Comparison of ENCODE assay signal across 1 cellular context in the genomic region with DNA sequence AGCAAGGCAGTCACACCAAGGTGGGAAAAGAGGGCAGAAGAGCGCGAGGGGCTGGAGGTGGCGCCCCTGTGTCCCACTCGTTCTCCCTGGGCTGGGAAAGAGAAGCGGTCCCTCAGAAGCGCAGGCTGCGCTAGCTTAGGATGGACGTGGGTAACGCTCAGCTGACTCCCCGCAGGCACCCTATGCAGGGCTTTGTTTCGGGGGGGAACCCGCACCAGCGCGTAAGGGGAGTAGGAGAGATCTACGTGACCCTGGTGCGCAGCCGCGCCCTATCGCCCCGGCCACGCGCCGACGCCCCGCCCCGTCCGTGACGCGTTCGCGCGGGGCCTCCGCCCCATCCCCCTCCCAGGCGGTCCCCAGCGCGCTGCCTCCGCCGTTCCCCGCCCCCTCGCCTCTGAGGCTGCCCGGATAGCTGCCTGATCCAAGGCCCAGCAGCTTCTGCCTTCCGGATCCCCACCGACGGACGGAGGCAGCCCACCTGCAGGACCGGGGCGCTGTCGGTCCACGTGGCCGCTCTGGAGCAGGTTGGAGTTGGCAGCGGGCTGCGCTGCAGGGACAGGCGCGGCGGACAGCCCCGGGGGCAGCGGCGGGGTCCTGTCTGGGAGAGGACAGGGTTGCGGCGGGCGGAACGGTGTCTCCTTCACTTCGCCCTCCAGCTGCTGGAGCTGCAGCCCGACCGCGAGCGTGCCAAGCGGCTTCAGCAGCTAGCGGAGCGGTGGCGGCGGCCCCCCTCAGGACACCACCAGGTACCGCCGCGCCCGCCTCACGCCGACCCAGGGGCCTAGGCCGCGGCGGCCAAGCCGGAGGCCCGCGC.
TF ChIP-seq lines count a peak whose summit lies in the region.

A gene with protein sequence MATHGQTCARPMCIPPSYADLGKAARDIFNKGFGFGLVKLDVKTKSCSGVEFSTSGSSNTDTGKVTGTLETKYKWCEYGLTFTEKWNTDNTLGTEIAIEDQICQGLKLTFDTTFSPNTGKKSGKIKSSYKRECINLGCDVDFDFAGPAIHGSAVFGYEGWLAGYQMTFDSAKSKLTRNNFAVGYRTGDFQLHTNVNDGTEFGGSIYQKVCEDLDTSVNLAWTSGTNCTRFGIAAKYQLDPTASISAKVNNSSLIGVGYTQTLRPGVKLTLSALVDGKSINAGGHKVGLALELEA (plus strand): TSS at position 604 of the 814 bp plus-strand sequence. CDS start 363 bp downstream, outside the sequence.

TF ChIP-seq in K562, 482 proteins besides CTCF, POLR2A, EP300 and RAD21 (continued from another document and continues in another):
- TF ChIP-seq, protein P1, sequence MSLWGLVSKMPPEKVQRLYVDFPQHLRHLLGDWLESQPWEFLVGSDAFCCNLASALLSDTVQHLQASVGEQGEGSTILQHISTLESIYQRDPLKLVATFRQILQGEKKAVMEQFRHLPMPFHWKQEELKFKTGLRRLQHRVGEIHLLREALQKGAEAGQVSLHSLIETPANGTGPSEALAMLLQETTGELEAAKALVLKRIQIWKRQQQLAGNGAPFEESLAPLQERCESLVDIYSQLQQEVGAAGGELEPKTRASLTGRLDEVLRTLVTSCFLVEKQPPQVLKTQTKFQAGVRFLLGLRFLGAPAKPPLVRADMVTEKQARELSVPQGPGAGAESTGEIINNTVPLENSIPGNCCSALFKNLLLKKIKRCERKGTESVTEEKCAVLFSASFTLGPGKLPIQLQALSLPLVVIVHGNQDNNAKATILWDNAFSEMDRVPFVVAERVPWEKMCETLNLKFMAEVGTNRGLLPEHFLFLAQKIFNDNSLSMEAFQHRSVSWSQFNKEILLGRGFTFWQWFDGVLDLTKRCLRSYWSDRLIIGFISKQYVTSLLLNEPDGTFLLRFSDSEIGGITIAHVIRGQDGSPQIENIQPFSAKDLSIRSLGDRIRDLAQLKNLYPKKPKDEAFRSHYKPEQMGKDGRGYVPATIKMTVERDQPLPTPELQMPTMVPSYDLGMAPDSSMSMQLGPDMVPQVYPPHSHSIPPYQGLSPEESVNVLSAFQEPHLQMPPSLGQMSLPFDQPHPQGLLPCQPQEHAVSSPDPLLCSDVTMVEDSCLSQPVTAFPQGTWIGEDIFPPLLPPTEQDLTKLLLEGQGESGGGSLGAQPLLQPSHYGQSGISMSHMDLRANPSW (CRISPR knock-in tag; IDR thresholded peaks at IDR 0.05): 0 out of 2 replicates have a peak, but pooled peaks have one; percentile 70
- TF ChIP-seq, protein P2, sequence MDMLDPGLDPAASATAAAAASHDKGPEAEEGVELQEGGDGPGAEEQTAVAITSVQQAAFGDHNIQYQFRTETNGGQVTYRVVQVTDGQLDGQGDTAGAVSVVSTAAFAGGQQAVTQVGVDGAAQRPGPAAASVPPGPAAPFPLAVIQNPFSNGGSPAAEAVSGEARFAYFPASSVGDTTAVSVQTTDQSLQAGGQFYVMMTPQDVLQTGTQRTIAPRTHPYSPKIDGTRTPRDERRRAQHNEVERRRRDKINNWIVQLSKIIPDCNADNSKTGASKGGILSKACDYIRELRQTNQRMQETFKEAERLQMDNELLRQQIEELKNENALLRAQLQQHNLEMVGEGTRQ (CRISPR knock-in tag; IDR thresholded peaks at IDR 0.05): no peak; the same call in 1 of the 2 replicates
- TF ChIP-seq, protein P3, sequence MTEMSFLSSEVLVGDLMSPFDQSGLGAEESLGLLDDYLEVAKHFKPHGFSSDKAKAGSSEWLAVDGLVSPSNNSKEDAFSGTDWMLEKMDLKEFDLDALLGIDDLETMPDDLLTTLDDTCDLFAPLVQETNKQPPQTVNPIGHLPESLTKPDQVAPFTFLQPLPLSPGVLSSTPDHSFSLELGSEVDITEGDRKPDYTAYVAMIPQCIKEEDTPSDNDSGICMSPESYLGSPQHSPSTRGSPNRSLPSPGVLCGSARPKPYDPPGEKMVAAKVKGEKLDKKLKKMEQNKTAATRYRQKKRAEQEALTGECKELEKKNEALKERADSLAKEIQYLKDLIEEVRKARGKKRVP (CRISPR knock-in tag; IDR thresholded peaks at IDR 0.05): no peak; the same call in 1 of the 2 replicates
- TF ChIP-seq SMARCE1 (IDR thresholded peaks at IDR 0.05): 0 out of 2 replicates have a peak, but pooled peaks have one; percentile 78
- TF ChIP-seq ARNT (IDR thresholded peaks at IDR 0.05): peak in 1 of 2 experiments; percentile 8; a peak in 1 of 4 replicates
- TF ChIP-seq KLF16 (IDR thresholded peaks at IDR 0.05): no peak
- TF ChIP-seq COPS2 (conservative IDR thresholded peaks at IDR 0.05): no peak
- TF ChIP-seq, protein P4, sequence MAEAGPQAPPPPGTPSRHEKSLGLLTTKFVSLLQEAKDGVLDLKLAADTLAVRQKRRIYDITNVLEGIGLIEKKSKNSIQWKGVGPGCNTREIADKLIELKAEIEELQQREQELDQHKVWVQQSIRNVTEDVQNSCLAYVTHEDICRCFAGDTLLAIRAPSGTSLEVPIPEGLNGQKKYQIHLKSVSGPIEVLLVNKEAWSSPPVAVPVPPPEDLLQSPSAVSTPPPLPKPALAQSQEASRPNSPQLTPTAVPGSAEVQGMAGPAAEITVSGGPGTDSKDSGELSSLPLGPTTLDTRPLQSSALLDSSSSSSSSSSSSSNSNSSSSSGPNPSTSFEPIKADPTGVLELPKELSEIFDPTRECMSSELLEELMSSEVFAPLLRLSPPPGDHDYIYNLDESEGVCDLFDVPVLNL (CRISPR knock-in tag; IDR thresholded peaks at IDR 0.05; ENCODE audit: low read depth): peak; percentile 17
- no peak; a peak in 3 of 4 replicates for TF ChIP-seq RCOR1 (IDR thresholded peaks at IDR 0.05; ENCODE audit: borderline replicate concordance in 1 of 2, low read depth in 2 of 2, low read length in 2 of 2)
- peak; percentile 67; the same call in 1 of the 2 replicates for TF ChIP-seq DPF2 (IDR thresholded peaks at IDR 0.05)
- TF ChIP-seq, protein P5, sequence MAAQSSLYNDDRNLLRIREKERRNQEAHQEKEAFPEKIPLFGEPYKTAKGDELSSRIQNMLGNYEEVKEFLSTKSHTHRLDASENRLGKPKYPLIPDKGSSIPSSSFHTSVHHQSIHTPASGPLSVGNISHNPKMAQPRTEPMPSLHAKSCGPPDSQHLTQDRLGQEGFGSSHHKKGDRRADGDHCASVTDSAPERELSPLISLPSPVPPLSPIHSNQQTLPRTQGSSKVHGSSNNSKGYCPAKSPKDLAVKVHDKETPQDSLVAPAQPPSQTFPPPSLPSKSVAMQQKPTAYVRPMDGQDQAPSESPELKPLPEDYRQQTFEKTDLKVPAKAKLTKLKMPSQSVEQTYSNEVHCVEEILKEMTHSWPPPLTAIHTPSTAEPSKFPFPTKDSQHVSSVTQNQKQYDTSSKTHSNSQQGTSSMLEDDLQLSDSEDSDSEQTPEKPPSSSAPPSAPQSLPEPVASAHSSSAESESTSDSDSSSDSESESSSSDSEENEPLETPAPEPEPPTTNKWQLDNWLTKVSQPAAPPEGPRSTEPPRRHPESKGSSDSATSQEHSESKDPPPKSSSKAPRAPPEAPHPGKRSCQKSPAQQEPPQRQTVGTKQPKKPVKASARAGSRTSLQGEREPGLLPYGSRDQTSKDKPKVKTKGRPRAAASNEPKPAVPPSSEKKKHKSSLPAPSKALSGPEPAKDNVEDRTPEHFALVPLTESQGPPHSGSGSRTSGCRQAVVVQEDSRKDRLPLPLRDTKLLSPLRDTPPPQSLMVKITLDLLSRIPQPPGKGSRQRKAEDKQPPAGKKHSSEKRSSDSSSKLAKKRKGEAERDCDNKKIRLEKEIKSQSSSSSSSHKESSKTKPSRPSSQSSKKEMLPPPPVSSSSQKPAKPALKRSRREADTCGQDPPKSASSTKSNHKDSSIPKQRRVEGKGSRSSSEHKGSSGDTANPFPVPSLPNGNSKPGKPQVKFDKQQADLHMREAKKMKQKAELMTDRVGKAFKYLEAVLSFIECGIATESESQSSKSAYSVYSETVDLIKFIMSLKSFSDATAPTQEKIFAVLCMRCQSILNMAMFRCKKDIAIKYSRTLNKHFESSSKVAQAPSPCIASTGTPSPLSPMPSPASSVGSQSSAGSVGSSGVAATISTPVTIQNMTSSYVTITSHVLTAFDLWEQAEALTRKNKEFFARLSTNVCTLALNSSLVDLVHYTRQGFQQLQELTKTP (IDR thresholded peaks at IDR 0.05; ENCODE audit: low read depth in 1 of 2, partially characterized antibody in 2 of 2): peak in 1 of 2 experiments; percentile 2
- TF ChIP-seq HSF4 (CRISPR knock-in tag; IDR thresholded peaks at IDR 0.05; ENCODE audit: borderline replicate concordance): no peak
- TF ChIP-seq, protein P6, sequence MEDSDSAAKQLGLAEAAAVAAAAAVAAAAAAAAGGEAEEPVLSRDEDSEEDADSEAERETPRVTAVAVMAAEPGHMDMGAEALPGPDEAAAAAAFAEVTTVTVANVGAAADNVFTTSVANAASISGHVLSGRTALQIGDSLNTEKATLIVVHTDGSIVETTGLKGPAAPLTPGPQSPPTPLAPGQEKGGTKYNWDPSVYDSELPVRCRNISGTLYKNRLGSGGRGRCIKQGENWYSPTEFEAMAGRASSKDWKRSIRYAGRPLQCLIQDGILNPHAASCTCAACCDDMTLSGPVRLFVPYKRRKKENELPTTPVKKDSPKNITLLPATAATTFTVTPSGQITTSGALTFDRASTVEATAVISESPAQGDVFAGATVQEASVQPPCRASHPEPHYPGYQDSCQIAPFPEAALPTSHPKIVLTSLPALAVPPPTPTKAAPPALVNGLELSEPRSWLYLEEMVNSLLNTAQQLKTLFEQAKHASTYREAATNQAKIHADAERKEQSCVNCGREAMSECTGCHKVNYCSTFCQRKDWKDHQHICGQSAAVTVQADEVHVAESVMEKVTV (CRISPR knock-in tag; IDR thresholded peaks at IDR 0.05): peak; percentile 18; the same call in 1 of the 2 replicates
- no peak for TF ChIP-seq ZNF311 (CRISPR knock-in tag; IDR thresholded peaks at IDR 0.05)
- no peak for TF ChIP-seq ATF1 (CRISPR knock-in tag; IDR thresholded peaks at IDR 0.05)
- TF ChIP-seq ATF1 (tag; IDR thresholded peaks at IDR 0.05): peak; percentile 96
- no peak for TF ChIP-seq HDAC8 (tag; IDR thresholded peaks at IDR 0.05)
- TF ChIP-seq, protein P7, sequence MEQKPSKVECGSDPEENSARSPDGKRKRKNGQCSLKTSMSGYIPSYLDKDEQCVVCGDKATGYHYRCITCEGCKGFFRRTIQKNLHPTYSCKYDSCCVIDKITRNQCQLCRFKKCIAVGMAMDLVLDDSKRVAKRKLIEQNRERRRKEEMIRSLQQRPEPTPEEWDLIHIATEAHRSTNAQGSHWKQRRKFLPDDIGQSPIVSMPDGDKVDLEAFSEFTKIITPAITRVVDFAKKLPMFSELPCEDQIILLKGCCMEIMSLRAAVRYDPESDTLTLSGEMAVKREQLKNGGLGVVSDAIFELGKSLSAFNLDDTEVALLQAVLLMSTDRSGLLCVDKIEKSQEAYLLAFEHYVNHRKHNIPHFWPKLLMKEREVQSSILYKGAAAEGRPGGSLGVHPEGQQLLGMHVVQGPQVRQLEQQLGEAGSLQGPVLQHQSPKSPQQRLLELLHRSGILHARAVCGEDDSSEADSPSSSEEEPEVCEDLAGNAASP (IDR thresholded peaks at IDR 0.05): no peak
- no peak for TF ChIP-seq PHF21A (IDR thresholded peaks at IDR 0.05; ENCODE audit: borderline replicate concordance, low read depth)
- no peak for TF ChIP-seq MYNN (IDR thresholded peaks at IDR 0.05)
- no peak for TF ChIP-seq MYNN (CRISPR knock-in tag; IDR thresholded peaks at IDR 0.05)
- no peak for TF ChIP-seq HMG20A (CRISPR knock-in tag; conservative IDR thresholded peaks at IDR 0.05)
- TF ChIP-seq CAMTA2 (CRISPR knock-in tag; conservative IDR thresholded peaks at IDR 0.05): peak; percentile 76; the same call in 1 of the 2 replicates
- peak; percentile 85 for TF ChIP-seq SAFB (IDR thresholded peaks at IDR 0.05; ENCODE audit: borderline replicate concordance, low read depth, low read length)
- TF ChIP-seq ILF3 (IDR thresholded peaks at IDR 0.05; ENCODE audit: borderline replicate concordance): peak; percentile 73; the same call in 1 of the 2 replicates
- no peak for TF ChIP-seq FOXJ3 (CRISPR knock-in tag; IDR thresholded peaks at IDR 0.05)
- no peak; a peak in 1 of 4 replicates for TF ChIP-seq SRF (CRISPR knock-in tag; IDR thresholded peaks at IDR 0.05)
- TF ChIP-seq ZNF507 (tag; conservative IDR thresholded peaks at IDR 0.05): no peak
- no peak for TF ChIP-seq MAFF (IDR thresholded peaks at IDR 0.05; ENCODE audit: low read length)
- TF ChIP-seq, protein P8, sequence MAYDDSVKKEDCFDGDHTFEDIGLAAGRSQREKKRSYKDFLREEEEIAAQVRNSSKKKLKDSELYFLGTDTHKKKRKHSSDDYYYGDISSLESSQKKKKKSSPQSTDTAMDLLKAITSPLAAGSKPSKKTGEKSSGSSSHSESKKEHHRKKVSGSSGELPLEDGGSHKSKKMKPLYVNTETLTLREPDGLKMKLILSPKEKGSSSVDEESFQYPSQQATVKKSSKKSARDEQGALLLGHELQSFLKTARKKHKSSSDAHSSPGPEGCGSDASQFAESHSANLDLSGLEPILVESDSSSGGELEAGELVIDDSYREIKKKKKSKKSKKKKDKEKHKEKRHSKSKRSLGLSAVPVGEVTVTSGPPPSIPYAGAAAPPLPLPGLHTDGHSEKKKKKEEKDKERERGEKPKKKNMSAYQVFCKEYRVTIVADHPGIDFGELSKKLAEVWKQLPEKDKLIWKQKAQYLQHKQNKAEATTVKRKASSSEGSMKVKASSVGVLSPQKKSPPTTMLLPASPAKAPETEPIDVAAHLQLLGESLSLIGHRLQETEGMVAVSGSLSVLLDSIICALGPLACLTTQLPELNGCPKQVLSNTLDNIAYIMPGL (CRISPR knock-in tag; IDR thresholded peaks at IDR 0.05): peak; percentile 54; the same call in 1 of the 2 replicates
- TF ChIP-seq KDM2B (CRISPR knock-in tag; IDR thresholded peaks at IDR 0.05): 0 out of 2 replicates have a peak, but pooled peaks have one; percentile 16
- TF ChIP-seq, protein P9, sequence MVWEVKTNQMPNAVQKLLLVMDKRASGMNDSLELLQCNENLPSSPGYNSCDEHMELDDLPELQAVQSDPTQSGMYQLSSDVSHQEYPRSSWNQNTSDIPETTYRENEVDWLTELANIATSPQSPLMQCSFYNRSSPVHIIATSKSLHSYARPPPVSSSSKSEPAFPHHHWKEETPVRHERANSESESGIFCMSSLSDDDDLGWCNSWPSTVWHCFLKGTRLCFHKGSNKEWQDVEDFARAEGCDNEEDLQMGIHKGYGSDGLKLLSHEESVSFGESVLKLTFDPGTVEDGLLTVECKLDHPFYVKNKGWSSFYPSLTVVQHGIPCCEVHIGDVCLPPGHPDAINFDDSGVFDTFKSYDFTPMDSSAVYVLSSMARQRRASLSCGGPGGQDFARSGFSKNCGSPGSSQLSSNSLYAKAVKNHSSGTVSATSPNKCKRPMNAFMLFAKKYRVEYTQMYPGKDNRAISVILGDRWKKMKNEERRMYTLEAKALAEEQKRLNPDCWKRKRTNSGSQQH (CRISPR knock-in tag; IDR thresholded peaks at IDR 0.05): peak; percentile 96
- TF ChIP-seq JUN (IDR thresholded peaks at IDR 0.05; ENCODE audit: borderline replicate concordance, low read depth, low read length): no peak
- peak; percentile 69; the same call in 1 of the 2 replicates for TF ChIP-seq JUN (CRISPR knock-in tag; IDR thresholded peaks at IDR 0.05; ENCODE audit: borderline replicate concordance)
- TF ChIP-seq KAT8 (IDR thresholded peaks at IDR 0.05; ENCODE audit: low read depth): no peak
- TF ChIP-seq SMARCC2 (IDR thresholded peaks at IDR 0.05; ENCODE audit: low read depth): no peak
- peak; percentile 91 for TF ChIP-seq SIN3B (IDR thresholded peaks at IDR 0.05; ENCODE audit: low read depth)
- TF ChIP-seq, protein P10, sequence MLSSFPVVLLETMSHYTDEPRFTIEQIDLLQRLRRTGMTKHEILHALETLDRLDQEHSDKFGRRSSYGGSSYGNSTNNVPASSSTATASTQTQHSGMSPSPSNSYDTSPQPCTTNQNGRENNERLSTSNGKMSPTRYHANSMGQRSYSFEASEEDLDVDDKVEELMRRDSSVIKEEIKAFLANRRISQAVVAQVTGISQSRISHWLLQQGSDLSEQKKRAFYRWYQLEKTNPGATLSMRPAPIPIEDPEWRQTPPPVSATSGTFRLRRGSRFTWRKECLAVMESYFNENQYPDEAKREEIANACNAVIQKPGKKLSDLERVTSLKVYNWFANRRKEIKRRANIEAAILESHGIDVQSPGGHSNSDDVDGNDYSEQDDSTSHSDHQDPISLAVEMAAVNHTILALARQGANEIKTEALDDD (IDR thresholded peaks at IDR 0.05): no peak
